ENCODE assay signal across 2 cellular contexts in the genomic region with DNA sequence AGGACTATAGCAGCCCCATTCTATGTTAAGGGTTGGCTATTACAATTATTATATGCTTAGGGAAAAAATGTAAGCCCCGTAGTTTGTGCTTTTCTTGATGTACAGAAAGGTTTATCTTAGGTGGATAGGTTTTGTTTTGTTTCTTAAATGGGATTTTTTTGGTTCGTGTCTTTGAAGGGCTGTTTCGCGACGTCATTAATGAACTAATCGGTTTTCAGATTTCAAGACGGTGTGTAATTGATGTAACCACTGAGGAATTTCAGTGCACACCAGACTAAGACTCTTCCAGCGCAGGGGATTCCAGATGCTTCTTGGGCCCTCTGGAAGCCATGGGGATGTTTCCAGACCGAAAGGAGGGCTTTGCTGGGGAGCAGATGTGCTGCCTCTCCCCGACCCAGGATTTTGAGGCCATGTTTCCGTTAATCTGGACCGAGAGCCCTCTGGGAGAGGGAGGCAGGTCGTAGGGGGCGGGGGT.
TF ChIP-seq lines count a peak whose summit lies in the region.

No MANE protein-coding gene starts in this region.

TF ChIP-seq in SK-N-SH, 30 proteins besides CTCF, POLR2A, EP300 and RAD21 (continued from another document):
- TF ChIP-seq, protein P1, sequence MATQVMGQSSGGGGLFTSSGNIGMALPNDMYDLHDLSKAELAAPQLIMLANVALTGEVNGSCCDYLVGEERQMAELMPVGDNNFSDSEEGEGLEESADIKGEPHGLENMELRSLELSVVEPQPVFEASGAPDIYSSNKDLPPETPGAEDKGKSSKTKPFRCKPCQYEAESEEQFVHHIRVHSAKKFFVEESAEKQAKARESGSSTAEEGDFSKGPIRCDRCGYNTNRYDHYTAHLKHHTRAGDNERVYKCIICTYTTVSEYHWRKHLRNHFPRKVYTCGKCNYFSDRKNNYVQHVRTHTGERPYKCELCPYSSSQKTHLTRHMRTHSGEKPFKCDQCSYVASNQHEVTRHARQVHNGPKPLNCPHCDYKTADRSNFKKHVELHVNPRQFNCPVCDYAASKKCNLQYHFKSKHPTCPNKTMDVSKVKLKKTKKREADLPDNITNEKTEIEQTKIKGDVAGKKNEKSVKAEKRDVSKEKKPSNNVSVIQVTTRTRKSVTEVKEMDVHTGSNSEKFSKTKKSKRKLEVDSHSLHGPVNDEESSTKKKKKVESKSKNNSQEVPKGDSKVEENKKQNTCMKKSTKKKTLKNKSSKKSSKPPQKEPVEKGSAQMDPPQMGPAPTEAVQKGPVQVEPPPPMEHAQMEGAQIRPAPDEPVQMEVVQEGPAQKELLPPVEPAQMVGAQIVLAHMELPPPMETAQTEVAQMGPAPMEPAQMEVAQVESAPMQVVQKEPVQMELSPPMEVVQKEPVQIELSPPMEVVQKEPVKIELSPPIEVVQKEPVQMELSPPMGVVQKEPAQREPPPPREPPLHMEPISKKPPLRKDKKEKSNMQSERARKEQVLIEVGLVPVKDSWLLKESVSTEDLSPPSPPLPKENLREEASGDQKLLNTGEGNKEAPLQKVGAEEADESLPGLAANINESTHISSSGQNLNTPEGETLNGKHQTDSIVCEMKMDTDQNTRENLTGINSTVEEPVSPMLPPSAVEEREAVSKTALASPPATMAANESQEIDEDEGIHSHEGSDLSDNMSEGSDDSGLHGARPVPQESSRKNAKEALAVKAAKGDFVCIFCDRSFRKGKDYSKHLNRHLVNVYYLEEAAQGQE (IDR thresholded peaks at IDR 0.05; ENCODE audit: low read depth, low read length): no peak
- TF ChIP-seq MXI1 (IDR thresholded peaks at IDR 0.05; ENCODE audit: low read depth, low read length) (no peak), RXRA (IDR thresholded peaks at IDR 0.05; ENCODE audit: borderline replicate concordance, low read depth) (no peak), JUND (IDR thresholded peaks at IDR 0.05) (no peak), NFIC (IDR thresholded peaks at IDR 0.05; ENCODE audit: borderline replicate concordance) (no peak), NRF1 (IDR thresholded peaks at IDR 0.05; ENCODE audit: low read depth, low read length) (no peak), CHD2 (IDR thresholded peaks at IDR 0.05; ENCODE audit: low read length, partially characterized antibody) (no peak), RCOR1 (IDR thresholded peaks at IDR 0.05; ENCODE audit: low read length) (no peak), TCF12 (IDR thresholded peaks at IDR 0.05) (no peak), GATA2 (CRISPR knock-in tag; IDR thresholded peaks at IDR 0.05) (no peak), ELF1 (IDR thresholded peaks at IDR 0.05) (no peak), TAF1 (IDR thresholded peaks at IDR 0.05; ENCODE audit: borderline replicate concordance, low read depth, low read length) (no peak), MEF2A (IDR thresholded peaks at IDR 0.05; ENCODE audit: borderline replicate concordance, low read depth) (no peak)
- TF ChIP-seq, protein P2, sequence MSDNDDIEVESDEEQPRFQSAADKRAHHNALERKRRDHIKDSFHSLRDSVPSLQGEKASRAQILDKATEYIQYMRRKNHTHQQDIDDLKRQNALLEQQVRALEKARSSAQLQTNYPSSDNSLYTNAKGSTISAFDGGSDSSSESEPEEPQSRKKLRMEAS (IDR thresholded peaks at IDR 0.05; ENCODE audit: low read depth): no peak
- TF ChIP-seq, protein P3, sequence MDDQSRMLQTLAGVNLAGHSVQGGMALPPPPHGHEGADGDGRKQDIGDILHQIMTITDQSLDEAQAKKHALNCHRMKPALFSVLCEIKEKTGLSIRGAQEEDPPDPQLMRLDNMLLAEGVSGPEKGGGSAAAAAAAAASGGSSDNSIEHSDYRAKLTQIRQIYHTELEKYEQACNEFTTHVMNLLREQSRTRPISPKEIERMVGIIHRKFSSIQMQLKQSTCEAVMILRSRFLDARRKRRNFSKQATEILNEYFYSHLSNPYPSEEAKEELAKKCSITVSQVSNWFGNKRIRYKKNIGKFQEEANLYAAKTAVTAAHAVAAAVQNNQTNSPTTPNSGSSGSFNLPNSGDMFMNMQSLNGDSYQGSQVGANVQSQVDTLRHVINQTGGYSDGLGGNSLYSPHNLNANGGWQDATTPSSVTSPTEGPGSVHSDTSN (IDR thresholded peaks at IDR 0.05): no peak
- TF ChIP-seq, protein P4, sequence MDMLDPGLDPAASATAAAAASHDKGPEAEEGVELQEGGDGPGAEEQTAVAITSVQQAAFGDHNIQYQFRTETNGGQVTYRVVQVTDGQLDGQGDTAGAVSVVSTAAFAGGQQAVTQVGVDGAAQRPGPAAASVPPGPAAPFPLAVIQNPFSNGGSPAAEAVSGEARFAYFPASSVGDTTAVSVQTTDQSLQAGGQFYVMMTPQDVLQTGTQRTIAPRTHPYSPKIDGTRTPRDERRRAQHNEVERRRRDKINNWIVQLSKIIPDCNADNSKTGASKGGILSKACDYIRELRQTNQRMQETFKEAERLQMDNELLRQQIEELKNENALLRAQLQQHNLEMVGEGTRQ (IDR thresholded peaks at IDR 0.05; ENCODE audit: borderline replicate concordance, low read depth, low read length): no peak

TF ChIP-seq in SK-N-SH treated with all-trans-retinoic acid at 6 μM for 48 hours, 23 proteins besides CTCF, POLR2A, EP300 and RAD21 (continued from another document):
- TF ChIP-seq, protein P5, sequence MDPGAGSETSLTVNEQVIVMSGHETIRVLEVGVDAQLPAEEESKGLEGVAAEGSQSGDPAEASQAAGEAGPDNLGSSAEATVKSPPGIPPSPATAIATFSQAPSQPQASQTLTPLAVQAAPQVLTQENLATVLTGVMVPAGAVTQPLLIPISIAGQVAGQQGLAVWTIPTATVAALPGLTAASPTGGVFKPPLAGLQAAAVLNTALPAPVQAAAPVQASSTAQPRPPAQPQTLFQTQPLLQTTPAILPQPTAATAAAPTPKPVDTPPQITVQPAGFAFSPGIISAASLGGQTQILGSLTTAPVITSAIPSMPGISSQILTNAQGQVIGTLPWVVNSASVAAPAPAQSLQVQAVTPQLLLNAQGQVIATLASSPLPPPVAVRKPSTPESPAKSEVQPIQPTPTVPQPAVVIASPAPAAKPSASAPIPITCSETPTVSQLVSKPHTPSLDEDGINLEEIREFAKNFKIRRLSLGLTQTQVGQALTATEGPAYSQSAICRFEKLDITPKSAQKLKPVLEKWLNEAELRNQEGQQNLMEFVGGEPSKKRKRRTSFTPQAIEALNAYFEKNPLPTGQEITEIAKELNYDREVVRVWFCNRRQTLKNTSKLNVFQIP (CRISPR knock-in tag; IDR thresholded peaks at IDR 0.05; ENCODE audit: borderline replicate concordance, low read depth): no peak
- TF ChIP-seq ISL1 (CRISPR knock-in tag; IDR thresholded peaks at IDR 0.05): no peak
- no peak for TF ChIP-seq ARNTL (CRISPR knock-in tag; IDR thresholded peaks at IDR 0.05; ENCODE audit: borderline replicate concordance, low read depth)
- no peak for TF ChIP-seq ESRRG (CRISPR knock-in tag; IDR thresholded peaks at IDR 0.05)
- TF ChIP-seq OSR1 (CRISPR knock-in tag; IDR thresholded peaks at IDR 0.05): no peak
- no peak for TF ChIP-seq SNAI2 (CRISPR knock-in tag; IDR thresholded peaks at IDR 0.05)
